Comparison of ENCODE assay signal across 29 cellular contexts in the genomic region with DNA sequence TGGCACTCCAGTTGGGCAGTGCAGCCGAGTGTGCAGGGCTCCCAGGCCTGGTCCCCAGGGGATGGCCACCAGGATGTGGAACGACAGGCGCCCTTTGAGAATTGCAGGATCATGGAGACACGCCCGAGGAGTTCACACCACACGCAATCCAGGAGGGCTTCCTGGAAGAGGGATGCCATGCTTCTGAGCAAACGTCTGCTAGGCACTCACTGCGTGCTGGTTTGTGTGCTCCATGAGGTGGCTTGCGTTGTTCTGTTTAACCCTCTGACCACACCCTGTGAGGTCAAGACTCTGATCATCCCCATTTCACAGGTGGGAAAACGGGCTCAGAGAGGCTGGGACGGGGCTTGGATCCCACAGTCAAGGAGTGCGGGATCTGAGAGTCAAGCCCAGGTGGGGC.
"Had no signal": no experiment of that assay in that cellular context is flagged by ENCODE, and none has a peak within 500 bp of the region (broad histone marks: within the 10 kb centered on the region; RNA-seq: fewer than 3 reads in every experiment).

No MANE protein-coding gene starts in this region.

- H3K36me3 ChIP-seq: ovary, spleen, suprapubic skin, tibial artery, transverse colon, upper lobe of right lung, uterus had no signal

- H3K27ac ChIP-seq: ovary, parathyroid adenoma, psoas muscle, skin epidermis, spleen, suprapubic skin, testis, tibial artery, transverse colon, upper lobe of right lung, uterus had no signal

- DNase-seq: naive thymus-derived CD8-positive, alpha-beta T cell; nephron progenitor cell; occipital lobe; ovary; posterior cingulate gyrus; psoas muscle; right cardiac atrium; spleen; stimulated activated CD4-positive, alpha-beta T cell treated with anti-CD3 and anti-CD28 coated beads, Interleukin-12 subunit alpha, Interleukin-12 subunit beta, amount 100 ng/mL, for 4 hours; stimulated activated CD4-positive, alpha-beta T cell treated with anti-CD3 and anti-CD28 coated beads, Interleukin-1b, Interleukin-23, amount 100 ng/mL, for 48 hours; stimulated activated CD4-positive, alpha-beta T cell treated with anti-CD3 and anti-CD28 coated beads, Interleukin-4, amount 100 ng/mL, for 1 hour; stimulated activated CD4-positive, alpha-beta T cell treated with anti-CD3 and anti-CD28 coated beads, Interleukin-4, amount 100 ng/mL, for 4 hours; stimulated activated CD8-positive, alpha-beta memory T cell treated with anti-CD3 and anti-CD28 coated beads, Interleukin-4, amount 100 ng/mL, for 48 hours; stimulated activated naive CD4-positive, alpha-beta T cell; stimulated activated naive CD8-positive, alpha-beta T cell treated with anti-CD3 and anti-CD28 coated beads, Interleukin-15, amount 100 ng/mL, for 72 hours; stimulated activated naive CD8-positive, alpha-beta T cell treated with anti-CD3 and anti-CD28 coated beads, Interleukin-15, Interleukin-2, amounts not matched to agents 100 U/mL and 50 U/mL, for 24 hours; substantia nigra; testis; tibial artery; transverse colon; upper lobe of right lung; uterus had no signal

- ATAC-seq: naive thymus-derived CD8-positive, alpha-beta T cell; natural killer cell treated with Interleukin-12 subunit alpha and Interleukin-12 subunit beta and Interleukin-15 and Interleukin-18, amount 100 ng/mL, for 72 hours; psoas muscle; right cardiac atrium; sciatic nerve; stimulated activated memory B cell treated with anti-CD40 and anti-IgM and Interleukin-4, amounts not matched to agents 10 μg/mL and 1 μg/mL and 100 μg/mL, for 72 hours; stimulated activated naive CD8-positive, alpha-beta T cell treated with anti-CD3 and anti-CD28 coated beads, Interleukin-15, amount 100 ng/mL, for 72 hours; stimulated activated naive CD8-positive, alpha-beta T cell treated with anti-CD3 and anti-CD28 coated beads, Interleukin-15, Interleukin-2, amounts not matched to agents 100 U/mL and 50 U/mL, for 24 hours; upper lobe of right lung had no signal

- H3K4me3 ChIP-seq: ovary, psoas muscle, skin epidermis, smooth muscle cell, spleen, suprapubic skin, testis, tibial artery, transverse colon, upper lobe of right lung, uterus had no signal

- H3K4me2 ChIP-seq: smooth muscle cell had no signal

- H2AFZ ChIP-seq: parathyroid adenoma had no signal

- H3K9me3 ChIP-seq: ovary, psoas muscle, spleen, suprapubic skin, testis, tibial artery, transverse colon, upper lobe of right lung, uterus had no signal

- H3K9ac ChIP-seq: parathyroid adenoma had no signal

- H3K4me1 ChIP-seq: parathyroid adenoma, psoas muscle, upper lobe of right lung, uterus had no signal

- H3K27me3 ChIP-seq: ovary, testis, tibial artery, upper lobe of right lung, uterus had no signal
